23 cellular contexts compared by ENCODE assay signal in the genomic region with DNA sequence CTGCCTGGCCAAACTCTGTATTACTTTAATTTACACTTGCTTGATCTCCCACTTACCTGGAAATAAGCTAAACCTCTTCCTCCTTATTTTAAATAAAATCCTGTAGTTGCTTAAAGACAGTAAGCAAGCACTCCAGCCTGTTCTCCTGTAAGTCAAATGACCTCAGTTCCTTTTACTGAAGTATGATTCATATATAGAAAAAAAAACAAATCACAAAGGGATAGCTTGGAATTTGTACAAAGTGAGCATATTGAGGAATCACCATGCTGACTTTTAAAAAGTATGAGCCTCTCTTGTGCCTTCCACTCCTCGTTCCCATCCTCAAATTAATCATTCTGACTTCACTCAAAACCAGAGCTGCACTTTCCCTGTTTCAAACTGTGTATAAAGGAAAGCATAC. TPM values are rescaled to one million over a fixed set of nuclear protein-coding genes. Genes with fewer than 3 reads are reported as not detected.
DNase-seq lines count a peak whose midpoint lies in the region; FAIRE-seq and TF ChIP-seq lines count a peak whose summit lies in the region.
"Had no signal": no experiment of that assay in that cellular context is flagged by ENCODE, and none has a peak within 500 bp of the region (broad histone marks: within the 10 kb centered on the region; RNA-seq: fewer than 3 reads in every experiment).

No MANE protein-coding gene starts in this region.

- peaks cover 2% of the 10 kb centered on the region for H3K27me3 Mint-ChIP-seq in endothelial cell (ENCODE audit: unreplicated experiment)
- H3K27me3 Mint-ChIP-seq: CD4-positive, CD25-positive, alpha-beta regulatory T cell had no signal

- H3K4me3 ChIP-seq in astrocyte of the spinal cord (ENCODE audit: low read depth, low read length) (no peak overlapping the region), fibroblast of mammary gland (ENCODE audit: control insufficient read depth, low read depth, low read length) (no peak overlapping the region)
- H3K4me3 ChIP-seq: A549, GM23338, Peyer's patch, SJSA1 had no signal

- H3K9me3 Mint-ChIP-seq in endothelial cell (ENCODE audit: unreplicated experiment) = no peaks in the 10 kb centered on the region
- H3K9me3 Mint-ChIP-seq: GM23338 had no signal

- H3K27ac Mint-ChIP-seq in endothelial cell (ENCODE audit: unreplicated experiment) = no peak overlapping the region
- H3K27ac Mint-ChIP-seq: CD4-positive, CD25-positive, alpha-beta regulatory T cell; GM23338 had no signal

- peak; percentile 34 for DNase-seq in LHCN-M2 (ENCODE audit: low read depth)
- DNase-seq in astrocyte of the spinal cord (ENCODE audit: low read depth, low spot score) = peak; percentile 40
- peak; percentile 75 for DNase-seq in fibroblast of mammary gland (ENCODE audit: low read depth)
- DNase-seq in HTR-8/SVneo (ENCODE audit: insufficient read length, low spot score) = no peak
- no peak for DNase-seq in occipital lobe (lab: John Stamatoyannopoulos, UW)
- no peak for DNase-seq in NOMO-1 treated with DMSO at 0.1 percent for 48 hours (lab: John Stamatoyannopoulos, UW; ENCODE audit: unreplicated experiment)
- no peak for DNase-seq in endothelial cell (ENCODE audit: low spot score)
- DNase-seq: CD4-positive, CD25-positive, alpha-beta regulatory T cell; COR-L47; DMS79; Kasumi-1; MM.1S; NCI-H1048; NCI-H1417 treated with DMSO at 0.1 percent for 48 hours; NCI-H187; NCI-H510A; Peyer's patch; T-helper 1 cell had no signal

- TF ChIP-seq CTCF in astrocyte of the spinal cord (IDR thresholded peaks at IDR 0.05; ENCODE audit: low read depth, low read length) = no peak
- no peak for TF ChIP-seq CTCF in fibroblast of mammary gland (conservative IDR thresholded peaks at IDR 0.05; ENCODE audit: control insufficient read depth, insufficient read depth, low read depth, low read length)
- TF ChIP-seq CTCF in endothelial cell (IDR thresholded peaks at IDR 0.05; ENCODE audit: unreplicated experiment) = no peak

- no peak for FAIRE-seq in HTR-8/SVneo (lab: Jason Lieb, UNC)
- FAIRE-seq: A549 had no signal

- no peaks in the 10 kb centered on the region for H3K4me1 Mint-ChIP-seq in endothelial cell (ENCODE audit: unreplicated experiment)
- H3K4me1 Mint-ChIP-seq: CD4-positive, CD25-positive, alpha-beta regulatory T cell; GM23338 had no signal

- in situ Hi-C loops in astrocyte of the spinal cord (cut with HindIII; ENCODE audit: low sequenced_read_pairs) = no loop called here

- H3K36me3 Mint-ChIP-seq in endothelial cell (ENCODE audit: low read depth, unreplicated experiment) = no peaks in the 10 kb centered on the region
- H3K36me3 Mint-ChIP-seq: CD4-positive, CD25-positive, alpha-beta regulatory T cell had no signal

- H3K4me3 Mint-ChIP-seq in endothelial cell (ENCODE audit: unreplicated experiment) = no peak overlapping the region
- H3K4me3 Mint-ChIP-seq: CD4-positive, CD25-positive, alpha-beta regulatory T cell; GM23338 had no signal

RNA-seq across cellular contexts. Expression of gene C10orf90, which starts 52.0 kb away (rescaled TPM):
- total RNA-seq in LHCN-M2 (2014; rRNA removed) (1.0 and 2.7 TPM in 2 replicates), occipital lobe (0.16 TPM), endothelial cell (ENCODE audit: unreplicated experiment) (not detected)
- 0.39 TPM for polyA plus RNA-seq in LHCN-M2 (2012)
- total RNA-seq: CD4-positive, CD25-positive, alpha-beta regulatory T cell; Peyer's patch; Right ventricle myocardium inferior; SJSA1 had no signal
- polyA plus RNA-seq: BJ; CD4-positive, CD25-positive, alpha-beta regulatory T cell had no signal

Comparison
In these comparisons a context has a peak if more than half of its experiments do, and no peak if none do; other contexts are left out.
1. DNase-seq: peak in LHCN-M2 (single experiment), astrocyte of the spinal cord (single experiment) and fibroblast of mammary gland (single experiment); none in HTR-8/SVneo (single experiment), occipital lobe (single experiment), NOMO-1 treated with DMSO at 0.1 percent for 48 hours (single experiment) and endothelial cell (single experiment).